ENCODE assay signal across 1 cellular context in genomic region chr14:91202234-91202974, GRCh38.
TF ChIP-seq lines count a peak whose summit lies in the region.

No MANE protein-coding gene starts in this region.

TF ChIP-seq in K562, 482 proteins besides CTCF, POLR2A, EP300 and RAD21 (continued from another document and continues in another):
- TF ChIP-seq NONO (IDR thresholded peaks at IDR 0.05; ENCODE audit: low read depth in 2 of 2, low read length in 1 of 2) (no peak), SMC3 (conservative IDR thresholded peaks at IDR 0.05; ENCODE audit: insufficient read depth, low read depth, low read length) (no peak), CREB3 (tag; conservative IDR thresholded peaks at IDR 0.05; ENCODE audit: low read depth) (no peak), KLF16 (IDR thresholded peaks at IDR 0.05) (peak; percentile 16; the same call in 1 of the 2 replicates), NR2C1 (IDR thresholded peaks at IDR 0.05) (no peak), NR2C1 (tag; IDR thresholded peaks at IDR 0.05) (no peak; the same call in 1 of the 2 replicates), NFATC3 (IDR thresholded peaks at IDR 0.05) (no peak), POLR2G (IDR thresholded peaks at IDR 0.05; ENCODE audit: low read depth, low read length) (0 out of 2 replicates have a peak, but pooled peaks have one; percentile 17), ZBTB12 (CRISPR knock-in tag; IDR thresholded peaks at IDR 0.05) (no peak), RUNX1 (IDR thresholded peaks at IDR 0.05; ENCODE audit: low read depth) (no peak; the same call in 1 of the 2 replicates), ZNF347 (CRISPR knock-in tag; IDR thresholded peaks at IDR 0.05; ENCODE audit: low read depth) (no peak), PRMT5 (CRISPR knock-in tag; IDR thresholded peaks at IDR 0.05) (no peak), TFAP4 (CRISPR knock-in tag; IDR thresholded peaks at IDR 0.05; ENCODE audit: borderline replicate concordance) (peak; percentile 63; the same call in 1 of the 2 replicates), CREB1 (IDR thresholded peaks at IDR 0.05) (no peak), CREB1 (CRISPR knock-in tag; IDR thresholded peaks at IDR 0.05) (no peak), ELF4 (CRISPR knock-in tag; IDR thresholded peaks at IDR 0.05) (no peak), NFE2 (IDR thresholded peaks at IDR 0.05; ENCODE audit: low read depth) (peak; percentile 38; the same call in 1 of the 2 replicates), NFIC (IDR thresholded peaks at IDR 0.05) (0 out of 2 replicates have a peak, but pooled peaks have one; percentile 6), HCFC1 (IDR thresholded peaks at IDR 0.05; ENCODE audit: low read depth, low read length) (no peak), ZNF668 (CRISPR knock-in tag; IDR thresholded peaks at IDR 0.05) (no peak), PHF20 (IDR thresholded peaks at IDR 0.05; ENCODE audit: partially characterized antibody) (peak; percentile 14), MTA2 (IDR thresholded peaks at IDR 0.05; ENCODE audit: low read depth) (no peak; the same call in none of the 2 replicates), LCOR (CRISPR knock-in tag; IDR thresholded peaks at IDR 0.05) (no peak), MECOM (CRISPR knock-in tag; IDR thresholded peaks at IDR 0.05) (no peak), PURB (CRISPR knock-in tag; IDR thresholded peaks at IDR 0.05; ENCODE audit: low read depth) (no peak), ZNF212 (CRISPR knock-in tag; IDR thresholded peaks at IDR 0.05) (no peak), NBN (IDR thresholded peaks at IDR 0.05; ENCODE audit: low read depth) (peak; percentile 83), SIRT6 (IDR thresholded peaks at IDR 0.05; ENCODE audit: low read depth, low read length) (no peak), EZH2 (IDR thresholded peaks at IDR 0.05; ENCODE audit: borderline replicate concordance, low read depth, low read length) (no peak), SMARCA4 (IDR thresholded peaks at IDR 0.05) (peak; percentile 85), TAF7 (tag; IDR thresholded peaks at IDR 0.05) (no peak), MITF (IDR thresholded peaks at IDR 0.05) (no peak), FOXM1 (IDR thresholded peaks at IDR 0.05; ENCODE audit: low read depth) (peak; percentile 35; the same call in 1 of the 2 replicates), FOXM1 (CRISPR knock-in tag; IDR thresholded peaks at IDR 0.05; ENCODE audit: low read depth) (no peak), MCM3 (IDR thresholded peaks at IDR 0.05) (no peak), NR2C2 (CRISPR knock-in tag; IDR thresholded peaks at IDR 0.05) (no peak), NR2C2 (tag; IDR thresholded peaks at IDR 0.05) (no peak), PTTG1 (tag; IDR thresholded peaks at IDR 0.05; ENCODE audit: low read depth) (no peak), HDAC8 (tag; IDR thresholded peaks at IDR 0.05) (no peak), ZNF717 (CRISPR knock-in tag; IDR thresholded peaks at IDR 0.05) (no peak), ZNF316 (IDR thresholded peaks at IDR 0.05) (no peak), ZNF655 (CRISPR knock-in tag; IDR thresholded peaks at IDR 0.05) (no peak), TRIM25 (IDR thresholded peaks at IDR 0.05; ENCODE audit: borderline replicate concordance) (no peak), CHD4 (IDR thresholded peaks at IDR 0.05; ENCODE audit: insufficient read depth, insufficient replicate concordance, low read depth, low read length, poor library complexity, severe bottlenecking) (no peak), JUNB (CRISPR knock-in tag; conservative IDR thresholded peaks at IDR 0.05) (no peak), STAT5A (IDR thresholded peaks at IDR 0.05; ENCODE audit: borderline replicate concordance, low read length) (peak; percentile 96), HEY1 (CRISPR knock-in tag; IDR thresholded peaks at IDR 0.05; ENCODE audit: borderline replicate concordance) (no peak), ZBTB33 (CRISPR knock-in tag; IDR thresholded peaks at IDR 0.05) (peak; percentile 22; the same call in 1 of the 2 replicates), DMBX1 (CRISPR knock-in tag; IDR thresholded peaks at IDR 0.05; ENCODE audit: borderline replicate concordance) (peak; percentile 50; the same call in 1 of the 2 replicates), SMAD3 (CRISPR knock-in tag; conservative IDR thresholded peaks at IDR 0.05) (no peak), ADNP (tag; IDR thresholded peaks at IDR 0.05) (no peak), ZNF639 (CRISPR knock-in tag; conservative IDR thresholded peaks at IDR 0.05 in 1 of 2, IDR thresholded peaks at IDR 0.05 in 1 of 2) (peak in 1 of 2 experiments; percentile 32; a peak in 1 of 4 replicates), SRSF3 (IDR thresholded peaks at IDR 0.05; ENCODE audit: insufficient read depth, low read length) (no peak), FOXJ2 (tag; IDR thresholded peaks at IDR 0.05) (no peak), E4F1 (CRISPR knock-in tag; IDR thresholded peaks at IDR 0.05; ENCODE audit: borderline replicate concordance) (no peak), FOXJ3 (CRISPR knock-in tag; IDR thresholded peaks at IDR 0.05) (no peak), TSHZ1 (CRISPR knock-in tag; IDR thresholded peaks at IDR 0.05) (no peak), TBP (optimal IDR thresholded peaks at IDR 0.05; ENCODE audit: low read depth, low read length) (peak; percentile 14)
